Comparison of ENCODE assay signal across 9 cellular contexts in the genomic region with DNA sequence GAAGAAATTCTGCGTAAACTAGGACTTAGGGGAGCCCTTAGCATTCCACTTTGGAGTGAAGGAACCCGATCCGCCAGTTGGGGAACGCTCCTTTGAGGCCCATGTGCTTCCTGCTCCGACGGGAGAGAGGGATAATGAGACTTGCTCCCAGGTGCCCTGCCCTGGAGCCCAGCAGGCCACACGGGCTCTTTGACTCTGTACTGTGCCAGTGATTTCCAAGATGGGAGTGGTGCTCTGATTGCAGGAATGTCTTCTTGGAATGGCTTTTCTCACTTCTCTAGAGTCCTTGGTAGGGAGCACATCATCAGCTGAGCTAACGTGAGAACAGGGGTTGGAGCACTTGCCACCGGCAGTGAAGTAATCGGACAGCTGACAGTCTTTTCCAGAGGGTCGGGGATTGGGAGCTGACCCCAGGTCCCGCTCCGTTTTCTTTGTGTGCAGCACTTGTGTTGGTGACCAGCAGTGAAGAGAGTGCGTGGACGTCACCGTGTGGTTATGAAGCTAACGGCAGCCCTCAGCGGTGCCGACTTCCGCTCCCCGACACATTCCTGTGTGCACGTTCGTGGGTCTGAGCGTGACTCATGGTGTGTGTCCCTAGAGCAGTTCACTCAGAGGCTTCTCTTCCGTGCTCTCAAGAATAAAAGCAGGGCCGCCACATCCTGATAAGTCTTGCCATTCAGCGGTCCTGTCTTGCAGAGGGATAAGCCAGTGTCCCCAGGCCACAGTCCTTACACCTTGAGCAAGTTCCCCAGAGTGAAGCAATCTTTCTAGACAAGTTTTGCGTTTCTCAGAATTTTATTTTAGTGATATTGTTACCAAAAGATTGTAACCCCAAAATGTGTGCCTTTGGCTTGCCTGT. TPM values are rescaled to one million over a fixed set of nuclear protein-coding genes. Genes with fewer than 3 reads are reported as not detected.
A peak's percentile ranks its signal among the peaks of the same experiment; 100 is the strongest.
DNase-seq lines count a peak whose midpoint lies in the region; ATAC-seq, FAIRE-seq and TF ChIP-seq lines count a peak whose summit lies in the region.
"Had no signal": no experiment of that assay in that cellular context is flagged by ENCODE, and none has a peak within 500 bp of the region (broad histone marks: within the 10 kb centered on the region; RNA-seq: fewer than 3 reads in every experiment).

No MANE protein-coding gene starts in this region.

- H3K4me3 ChIP-seq in coronary artery: peak overlapping the region; percentile 62

- H3K27ac ChIP-seq in coronary artery: peak overlapping the region; percentile 68 to 87

- no peak for FAIRE-seq in GM12892 (lab: Jason Lieb, UNC)

- no peak for ATAC-seq in HG02885 (IDR thresholded peaks at IDR 0.05; ENCODE audit: poor library complexity, unreplicated experiment)

- TF ChIP-seq POLR2A in GM12892 (IDR thresholded peaks at IDR 0.05; ENCODE audit: low read depth, low read length): no peak

- peak; percentile 32 for TF ChIP-seq CTCF in coronary artery (IDR thresholded peaks at IDR 0.05)

- peak; percentile 98 for DNase-seq in LHCN-M2 (ENCODE audit: low read depth)
- DNase-seq in coronary artery (ENCODE audit: low spot score): peak; percentile 97
- DNase-seq in left kidney (ENCODE audit: low read depth, low spot score): peak; percentile 86
- DNase-seq in superior temporal gyrus (ENCODE audit: extremely low spot score): peak; percentile 64
- no peak for DNase-seq in NCI-H748 treated with DMSO at 0.1 percent for 48 hours (lab: John Stamatoyannopoulos, UW)
- DNase-seq in GM12892 (ENCODE audit: insufficient read length): no peak
- no peak for DNase-seq in LoVo (ENCODE audit: low spot score)
- DNase-seq: activated B cell treated with CpG ODN at 0.5 μM for 24 hours had no signal

RNA-seq across cellular contexts. Expression of gene ABL1, which starts 25.6 kb away (rescaled TPM):
- 63.4 and 70.9 TPM in 2 replicates for total RNA-seq in LHCN-M2 (2014; rRNA removed)
- 51.8 TPM for polyA plus RNA-seq in LHCN-M2 (2012)
- 14.7 TPM for polyA plus RNA-seq in GM12892 (2012; ENCODE audit: missing spikeins)

RNA-seq across cellular contexts. Expression of gene QRFP, which starts 35.9 kb away (rescaled TPM):
- total RNA-seq in LHCN-M2 (2014; rRNA removed): not detected in 2 replicates
- 0.52 TPM for polyA plus RNA-seq in LHCN-M2 (2012)
- 0.21 TPM for polyA plus RNA-seq in GM12892 (2012; ENCODE audit: missing spikeins)
- total RNA-seq: activated B cell treated with CpG ODN at 0.5 μM for 24 hours had no signal

Comparison
In these comparisons a context has a peak if more than half of its experiments do, and no peak if none do; other contexts are left out.
1. DNase-seq: peak in LHCN-M2 (single experiment), coronary artery (single experiment), left kidney (single experiment) and superior temporal gyrus (single experiment); none in NCI-H748 treated with DMSO at 0.1 percent for 48 hours (single experiment), GM12892 (single experiment) and LoVo (single experiment).